ENCODE assay signal across 8 cellular contexts in genomic region chr6:34238507-34239239, GRCh38. TPM values are rescaled to one million over a fixed set of nuclear protein-coding genes. Genes with fewer than 3 reads are reported as not detected.
DNase-seq lines count a peak whose midpoint lies in the region; ATAC-seq and TF ChIP-seq lines count a peak whose summit lies in the region.

No MANE protein-coding gene starts in this region.

- H3K36me3 ChIP-seq in thymus (ENCODE audit: control insufficient read depth, insufficient read depth) = peaks cover 40% of the 10 kb centered on the region

- TF ChIP-seq CTCF in WTC11 (IDR thresholded peaks at IDR 0.05) = no peak

- no peaks in the 10 kb centered on the region for H3K27me3 Mint-ChIP-seq in WTC11 (ENCODE audit: low read depth)

- H3K27ac ChIP-seq in thymus (ENCODE audit: low read depth) = peak overlapping the region; percentile 67

- H3K4me1 ChIP-seq in thymus (ENCODE audit: control insufficient read depth, insufficient read depth, low read length) = peaks cover 22% of the 10 kb centered on the region

- H3K4me3 Mint-ChIP-seq in WTC11 = peak overlapping the region; percentile 92

- H3K4me3 ChIP-seq in iPS-18c (ENCODE audit: insufficient read depth, low read depth, low read length) (peak overlapping the region; percentile 92), thymus (ENCODE audit: low read length) (peak overlapping the region; percentile 70)

- no peak for ATAC-seq in WTC11
- no peak for ATAC-seq in HG03442 (IDR thresholded peaks at IDR 0.05; ENCODE audit: unreplicated experiment)

- peaks cover 53% of the 10 kb centered on the region for H3K36me3 Mint-ChIP-seq in WTC11

- H3K9me3 ChIP-seq in iPS-18c (ENCODE audit: control insufficient read depth, insufficient read depth, low read length) = no peaks in the 10 kb centered on the region
- no peaks in the 10 kb centered on the region for H3K9me3 ChIP-seq in thymus (ENCODE audit: control insufficient read depth)

- H3K27ac Mint-ChIP-seq in WTC11 = peak overlapping the region; percentile 95

- peak; percentile 62 for DNase-seq in activated effector memory CD4-positive, alpha-beta T cell treated with anti-CD3 and anti-CD28 coated beads, Interleukin-2, amount 50 U/mL, for 16 hours
- DNase-seq in activated effector memory CD4-positive, alpha-beta T cell treated with Interleukin-2 at 50 U/mL for 16 hours = no peak
- DNase-seq in WTC11 (ENCODE audit: low spot score) = no peak
- no peak for DNase-seq in NCI-H2029 (lab: John Stamatoyannopoulos, UW)
- no peak for DNase-seq in AML-193 (lab: John Stamatoyannopoulos, UW)

- 57% methylated on average over 12 of the region's 12 CpGs for WGBS in thymus

- no peaks in the 10 kb centered on the region for H3K27me3 ChIP-seq in thymus (ENCODE audit: control insufficient read depth, insufficient read depth)

- peaks cover 64% of the 10 kb centered on the region for H3K4me1 Mint-ChIP-seq in WTC11

- POLR2A ChIA-PET in WTC11 (lab: Charles Lee) = no interaction called here

- CTCF ChIA-PET in WTC11 (lab: Charles Lee) = no interaction called here

- no peaks in the 10 kb centered on the region for H3K9me3 Mint-ChIP-seq in WTC11

TF ChIP-seq in WTC11, 78 proteins besides CTCF, POLR2A, EP300 and RAD21:
- TF ChIP-seq PREB (CRISPR knock-in tag; IDR thresholded peaks at IDR 0.05; ENCODE audit: borderline replicate concordance) = no peak
- no peak for TF ChIP-seq ESRRA (CRISPR knock-in tag; IDR thresholded peaks at IDR 0.05; ENCODE audit: borderline replicate concordance)
- TF ChIP-seq E2F4 (CRISPR knock-in tag; IDR thresholded peaks at IDR 0.05; ENCODE audit: borderline replicate concordance, low read depth) = no peak
- TF ChIP-seq NR2C2 (CRISPR knock-in tag; IDR thresholded peaks at IDR 0.05) = no peak
- TF ChIP-seq ERG (CRISPR knock-in tag; IDR thresholded peaks at IDR 0.05) = no peak
- no peak for TF ChIP-seq NFATC4 (CRISPR knock-in tag; IDR thresholded peaks at IDR 0.05)
- TF ChIP-seq SOX15 (CRISPR knock-in tag; IDR thresholded peaks at IDR 0.05) = no peak
- TF ChIP-seq ELF4 (CRISPR knock-in tag; IDR thresholded peaks at IDR 0.05; ENCODE audit: low read depth) = no peak
- TF ChIP-seq PRDM15 (CRISPR knock-in tag; IDR thresholded peaks at IDR 0.05) = no peak
- no peak for TF ChIP-seq ZNF423 (CRISPR knock-in tag; IDR thresholded peaks at IDR 0.05)
- no peak for TF ChIP-seq ATF2 (CRISPR knock-in tag; IDR thresholded peaks at IDR 0.05; ENCODE audit: borderline replicate concordance, low read depth)
- no peak for TF ChIP-seq AFF4 (CRISPR knock-in tag; IDR thresholded peaks at IDR 0.05; ENCODE audit: borderline replicate concordance)
- no peak for TF ChIP-seq OVOL2 (CRISPR knock-in tag; IDR thresholded peaks at IDR 0.05; ENCODE audit: borderline replicate concordance)

RNA-seq across cellular contexts. Expression of gene HMGA1, which starts 2.0 kb away (rescaled TPM):
- total RNA-seq in WTC11 (2021) = 2,446 to 2,677 TPM (median 2,610 TPM) in 3 replicates
- polyA plus RNA-seq in thymus = 55.5 TPM

RNA-seq across cellular contexts. Expression of gene SMIM29, which starts 10.1 kb away (rescaled TPM):
- total RNA-seq in WTC11 (2021) = 11.7 to 15.1 TPM (median 14.1 TPM) in 3 replicates
- polyA plus RNA-seq in thymus = 43.3 TPM
